19 cellular contexts compared by ENCODE assay signal in genomic region chr4:95220205-95221175, GRCh38.
DNase-seq lines count a peak whose midpoint lies in the region; ATAC-seq and TF ChIP-seq lines count a peak whose summit lies in the region.
"Had no signal": no experiment of that assay in that cellular context is flagged by ENCODE, and none has a peak within 500 bp of the region (broad histone marks: within the 10 kb centered on the region; RNA-seq: fewer than 3 reads in every experiment).

No MANE protein-coding gene starts in this region.

- no peak for TF ChIP-seq CTCF in Caco-2 (IDR thresholded peaks at IDR 0.05; ENCODE audit: insufficient read depth in 1 of 2, low read depth in 1 of 2, low read length in 1 of 2, severe bottlenecking in 1 of 2, unreplicated experiment in 1 of 2)

- H3K36me3 Mint-ChIP-seq in Caco-2 (ENCODE audit: insufficient read depth, unreplicated experiment): no peaks in the 10 kb centered on the region
- H3K36me3 Mint-ChIP-seq in activated T-helper 17 cell treated with anti-CD3 and anti-CD28 coated beads, Interleukin-2, amount 50 U/mL, for 72 hours (ENCODE audit: low read depth): no peaks in the 10 kb centered on the region
- H3K36me3 Mint-ChIP-seq: CD14-positive monocyte, IgD-negative memory B cell had no signal

- CTCF ChIA-PET in Caco-2 (lab: Charles Lee): interaction anchor here (0.9 kb wide), 2 partner anchors 11 to 16 kb away, joined by 3 to 5 read pairs; no protein-coding TSS in a partner anchor

- POLR2A ChIA-PET in Caco-2 (lab: Charles Lee): no interaction called here

- H3K27ac ChIP-seq in layer of hippocampus (ENCODE audit: low read depth, low read length) (peak overlapping the region; percentile 43), substantia nigra (ENCODE audit: low read depth, low read length, poor library complexity, severe bottlenecking) (peak overlapping the region; percentile 49)
- H3K27ac ChIP-seq: SJSA1 had no signal

- H3K27ac Mint-ChIP-seq in Caco-2 (ENCODE audit: unreplicated experiment): no peak overlapping the region
- no peak overlapping the region for H3K27ac Mint-ChIP-seq in activated T-helper 17 cell treated with anti-CD3 and anti-CD28 coated beads, Interleukin-2, amount 50 U/mL, for 72 hours
- H3K27ac Mint-ChIP-seq: B cell, CD14-positive monocyte, IgD-negative memory B cell had no signal

- no peaks in the 10 kb centered on the region for H3K27me3 Mint-ChIP-seq in Caco-2 (ENCODE audit: insufficient read depth, unreplicated experiment)
- H3K27me3 Mint-ChIP-seq in activated T-helper 17 cell treated with anti-CD3 and anti-CD28 coated beads, Interleukin-2, amount 50 U/mL, for 72 hours: no peaks in the 10 kb centered on the region
- H3K27me3 Mint-ChIP-seq: B cell had no signal

- no TSS peak for BruUV-seq in Caco-2 (replicated peaks; lab: Mats Ljungman, UMichigan)

- H3K4me3 ChIP-seq in Caco-2 (ENCODE audit: low read depth, low read length): no peak overlapping the region
- H3K4me3 ChIP-seq: SJSA1 had no signal

- 0 out of 2 replicates have a peak, but pooled peaks cover 3% of the 10 kb centered on the region for H3K9me3 ChIP-seq in Caco-2
- H3K9me3 ChIP-seq: SJSA1 had no signal

- DNase-seq in Caco-2 (peak; percentile 54 to 67), NCI-H748 treated with DMSO at 0.1 percent for 48 hours (lab: John Stamatoyannopoulos, UW) (peak; percentile 8), substantia nigra (lab: John Stamatoyannopoulos, UW) (no peak)
- DNase-seq: DMS79, H7, MV-4-11, NCI-H1105 treated with DMSO at 0.1 percent for 48 hours, NCI-H2029 treated with DMSO at 0.1 percent for 48 hours, NCI-H345, NCI-H524, OCI-M1 had no signal

- H3K27me3 ChIP-seq in Caco-2 (replicated peaks; ENCODE audit: control insufficient read depth, insufficient read depth, low read length) (no peaks in the 10 kb centered on the region), layer of hippocampus (ENCODE audit: control insufficient read depth, insufficient read depth, low read length) (no peaks in the 10 kb centered on the region)
- H3K27me3 ChIP-seq: SJSA1 had no signal

- no peaks in the 10 kb centered on the region for H3K36me3 ChIP-seq in Caco-2 (ENCODE audit: control insufficient read depth, insufficient read depth, low read length)
- H3K36me3 ChIP-seq: SJSA1 had no signal

- H3K4me3 Mint-ChIP-seq in Caco-2 (ENCODE audit: unreplicated experiment): no peak overlapping the region
- H3K4me3 Mint-ChIP-seq in activated T-helper 17 cell treated with anti-CD3 and anti-CD28 coated beads, Interleukin-2, amount 50 U/mL, for 72 hours: no peak overlapping the region
- H3K4me3 Mint-ChIP-seq: B cell, CD14-positive monocyte, IgD-negative memory B cell had no signal

- intact Hi-C loops in Caco-2 (cut with micrococcal nuclease; ENCODE audit: unreplicated experiment): loop anchor here (1.0 to 10.0 kb wide), 4 partner anchors 11 to 187 kb away; no protein-coding TSS in a partner anchor

- H3K4me1 ChIP-seq in Caco-2: peaks cover 30% of the 10 kb centered on the region
- H3K4me1 ChIP-seq: SJSA1 had no signal

- ATAC-seq in GM18867 (IDR thresholded peaks at IDR 0.05; ENCODE audit: unreplicated experiment): no peak
- no peak for ATAC-seq in activated T-helper 17 cell treated with anti-CD3 and anti-CD28 coated beads, Interleukin-2, amount 50 U/mL, for 72 hours (replicated peaks)
- ATAC-seq in HG03280 (IDR thresholded peaks at IDR 0.05; ENCODE audit: unreplicated experiment): no peak

- H3K4me1 Mint-ChIP-seq in Caco-2 (ENCODE audit: low read depth, unreplicated experiment): peaks cover 6% of the 10 kb centered on the region
- H3K4me1 Mint-ChIP-seq in activated T-helper 17 cell treated with anti-CD3 and anti-CD28 coated beads, Interleukin-2, amount 50 U/mL, for 72 hours: no peaks in the 10 kb centered on the region
- H3K4me1 Mint-ChIP-seq: B cell, IgD-negative memory B cell had no signal

- no peaks in the 10 kb centered on the region for H3K9me3 Mint-ChIP-seq in Caco-2 (ENCODE audit: unreplicated experiment)
- no peaks in the 10 kb centered on the region for H3K9me3 Mint-ChIP-seq in activated T-helper 17 cell treated with anti-CD3 and anti-CD28 coated beads, Interleukin-2, amount 50 U/mL, for 72 hours

Comparison
In these comparisons a context has a peak if more than half of its experiments do, and no peak if none do; other contexts are left out.
1. DNase-seq: peak in Caco-2 (2 of 2) and NCI-H748 treated with DMSO at 0.1 percent for 48 hours (single experiment); none in substantia nigra (0 of 49).